In genomic region chr11:83520849-83521248, GRCh38 we compare ENCODE assay signal across 15 cellular contexts.
"Had no signal": no experiment of that assay in that cellular context is flagged by ENCODE, and none has a peak within 500 bp of the region (broad histone marks: within the 10 kb centered on the region; RNA-seq: fewer than 3 reads in every experiment).

No MANE protein-coding gene starts in this region.

- H3K4me1 ChIP-seq: lower lobe of right lung, parathyroid adenoma, tibial artery, uterus had no signal

- H3K79me2 ChIP-seq: parathyroid adenoma had no signal

- H3K27me3 ChIP-seq: neutrophil, tibial artery, uterus had no signal

- DNase-seq: activated CD4-positive, alpha-beta T cell treated with anti-CD3 and anti-CD28 coated beads for 36 hours; activated CD4-positive, alpha-beta T cell treated with anti-CD3 and anti-CD28 coated beads, Interleukin-2, amount 50 U/mL, for 48 hours; effector CD8-positive, alpha-beta T cell; lower lobe of right lung; stimulated activated CD4-positive, alpha-beta T cell treated with anti-CD3 and anti-CD28 coated beads, Interleukin-12 subunit alpha, Interleukin-12 subunit beta, amount 100 ng/mL, for 4 hours; stimulated activated CD4-positive, alpha-beta T cell treated with anti-CD3 and anti-CD28 coated beads, Interleukin-1b, Interleukin-23, amount 100 ng/mL, for 48 hours; stimulated activated CD8-positive, alpha-beta memory T cell treated with anti-CD3 and anti-CD28 coated beads, Interleukin-4, amount 100 ng/mL, for 48 hours; stimulated activated naive CD4-positive, alpha-beta T cell; T-helper 2 cell; tibial artery; uterus had no signal

- H3K36me3 ChIP-seq: lower lobe of right lung, neutrophil, tibial artery, uterus had no signal

- H3K27ac ChIP-seq: lower lobe of right lung, neutrophil, parathyroid adenoma, tibial artery, uterus had no signal

- ATAC-seq: activated CD4-positive, alpha-beta T cell treated with anti-CD3 and anti-CD28 coated beads for 36 hours; esophagus mucosa; lower lobe of right lung; natural killer cell treated with Interleukin-12 subunit alpha and Interleukin-12 subunit beta and Interleukin-15 and Interleukin-18, amount 100 ng/mL, for 72 hours had no signal

- H3K4me3 ChIP-seq: lower lobe of right lung, tibial artery, uterus had no signal

- H3K9ac ChIP-seq: parathyroid adenoma had no signal

- H3K9me3 ChIP-seq: lower lobe of right lung, neutrophil, tibial artery, uterus had no signal
